1 cellular context compared by ENCODE assay signal in genomic region chr2:187547353-187547979, GRCh38.
TF ChIP-seq lines count a peak whose summit lies in the region.

No MANE protein-coding gene starts in this region.

TF ChIP-seq in K562, 482 proteins besides CTCF, POLR2A, EP300 and RAD21 (continued from another document and continues in another):
- TF ChIP-seq CC2D1A (IDR thresholded peaks at IDR 0.05) (peak; percentile 78; the same call in 1 of the 2 replicates), KDM2B (CRISPR knock-in tag; IDR thresholded peaks at IDR 0.05) (no peak), MYBL2 (IDR thresholded peaks at IDR 0.05; ENCODE audit: low read depth) (no peak), MYBL2 (CRISPR knock-in tag; IDR thresholded peaks at IDR 0.05; ENCODE audit: borderline replicate concordance) (no peak), NR3C1 (CRISPR knock-in tag; IDR thresholded peaks at IDR 0.05) (no peak), ILK (tag; IDR thresholded peaks at IDR 0.05; ENCODE audit: borderline replicate concordance, low read depth) (no peak), EHMT2 (IDR thresholded peaks at IDR 0.05) (peak; percentile 93), TOE1 (IDR thresholded peaks at IDR 0.05; ENCODE audit: borderline replicate concordance) (no peak), TOE1 (CRISPR knock-in tag; IDR thresholded peaks at IDR 0.05; ENCODE audit: borderline replicate concordance, low read depth) (no peak), ZNF584 (CRISPR knock-in tag; IDR thresholded peaks at IDR 0.05; ENCODE audit: low read depth) (peak; percentile 37; the same call in 1 of the 2 replicates), ZNF316 (IDR thresholded peaks at IDR 0.05) (peak; percentile 78), CREB3L1 (IDR thresholded peaks at IDR 0.05; ENCODE audit: borderline replicate concordance, low read depth) (no peak), SMARCC2 (IDR thresholded peaks at IDR 0.05; ENCODE audit: low read depth) (peak; percentile 78), MNT (conservative IDR thresholded peaks at IDR 0.05) (0 out of 4 replicates have a peak, but pooled peaks of 1 of the 2 experiments have one; percentile 32), SRSF7 (optimal IDR thresholded peaks at IDR 0.05; ENCODE audit: low read depth, low read length) (no peak), ZBTB2 (IDR thresholded peaks at IDR 0.05) (no peak), TEAD1 (CRISPR knock-in tag; IDR thresholded peaks at IDR 0.05) (peak in 1 of 2 experiments; percentile 48; a peak in 1 of 4 replicates), HDAC8 (tag; IDR thresholded peaks at IDR 0.05) (no peak), CGGBP1 (CRISPR knock-in tag; IDR thresholded peaks at IDR 0.05) (no peak), DNMT1 (IDR thresholded peaks at IDR 0.05) (no peak), GATAD2A (IDR thresholded peaks at IDR 0.05) (no peak), SOX6 (IDR thresholded peaks at IDR 0.05) (peak; percentile 30; the same call in 1 of the 2 replicates), CEBPB (tag; IDR thresholded peaks at IDR 0.05) (no peak), BRD9 (IDR thresholded peaks at IDR 0.05; ENCODE audit: low read depth, partially characterized antibody) (no peak), MITF (IDR thresholded peaks at IDR 0.05) (0 out of 2 replicates have a peak, but pooled peaks have one; percentile 24), SP1 (CRISPR knock-in tag; IDR thresholded peaks at IDR 0.05) (no peak), THRAP3 (IDR thresholded peaks at IDR 0.05; ENCODE audit: borderline replicate concordance) (no peak), CHD7 (IDR thresholded peaks at IDR 0.05; ENCODE audit: low read depth, low read length) (no peak), ZNF217 (CRISPR knock-in tag; IDR thresholded peaks at IDR 0.05) (no peak), ZNF280B (CRISPR knock-in tag; IDR thresholded peaks at IDR 0.05) (no peak), ARID1B (IDR thresholded peaks at IDR 0.05) (peak; percentile 72), ATF3 (IDR thresholded peaks at IDR 0.05) (peak; percentile 92), ATF3 (CRISPR knock-in tag; conservative IDR thresholded peaks at IDR 0.05) (no peak), RBM34 (IDR thresholded peaks at IDR 0.05; ENCODE audit: borderline replicate concordance, insufficient read depth, low read length) (no peak), NR4A1 (CRISPR knock-in tag; IDR thresholded peaks at IDR 0.05) (no peak), NR4A1 (tag; IDR thresholded peaks at IDR 0.05) (no peak), MAZ (CRISPR knock-in tag; conservative IDR thresholded peaks at IDR 0.05 in 1 of 2, IDR thresholded peaks at IDR 0.05 in 1 of 2) (no peak), FOSL1 (tag; conservative IDR thresholded peaks at IDR 0.05) (peak; percentile 98)
